Comparison of ENCODE assay signal across 8 cellular contexts in the genomic region with DNA sequence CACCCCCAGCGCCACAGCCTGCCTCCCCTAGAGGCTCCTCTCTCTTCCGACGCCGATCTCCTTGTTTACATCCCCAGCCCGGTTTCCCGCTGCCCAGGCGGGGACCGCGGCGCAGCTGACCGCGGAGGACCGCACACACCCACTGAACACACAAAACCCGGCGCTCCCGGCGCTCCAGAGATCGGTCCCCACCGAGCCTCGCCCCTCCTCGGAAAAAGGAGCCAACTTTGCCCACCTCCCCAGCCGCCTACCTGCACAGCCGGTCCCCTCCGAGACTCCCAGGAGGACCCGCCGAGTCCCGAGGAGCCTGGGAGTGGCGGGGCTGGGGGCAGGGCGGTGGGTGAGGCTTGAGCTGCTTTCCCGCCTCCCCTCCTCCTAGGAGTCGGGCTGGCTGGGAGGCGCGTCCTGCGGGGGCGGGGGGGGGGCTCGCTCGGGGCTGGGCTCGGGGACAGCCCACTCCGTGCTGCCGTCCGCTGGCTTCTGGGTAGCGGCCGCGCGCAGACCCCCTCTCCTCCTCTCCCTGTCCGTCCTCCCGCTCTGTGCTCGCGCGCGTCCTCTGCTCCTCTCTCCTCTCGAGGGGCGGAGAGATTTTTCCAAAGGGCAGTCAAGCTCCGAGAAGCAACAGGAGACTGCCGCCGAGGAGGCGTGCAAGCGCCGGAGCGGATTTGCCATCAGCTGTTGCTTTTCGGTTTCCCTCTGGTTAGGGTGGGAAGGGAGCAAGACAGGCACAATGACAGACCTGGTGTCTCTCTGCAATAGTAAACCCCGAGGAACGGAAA. TPM values are rescaled to one million over a fixed set of nuclear protein-coding genes. Genes with fewer than 3 reads are reported as not detected.
DNase-seq lines count a peak whose midpoint lies in the region; ATAC-seq and TF ChIP-seq lines count a peak whose summit lies in the region.

A gene with protein sequence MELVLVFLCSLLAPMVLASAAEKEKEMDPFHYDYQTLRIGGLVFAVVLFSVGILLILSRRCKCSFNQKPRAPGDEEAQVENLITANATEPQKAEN (minus strand): TSS at position 318 of the 779 bp plus-strand sequence. CDS start 33,882 bp downstream, outside the sequence.

- no peaks in the 10 kb centered on the region for H3K36me3 ChIP-seq in upper lobe of right lung

- ATAC-seq in upper lobe of right lung (peak; percentile 48), HG02885 (IDR thresholded peaks at IDR 0.05; ENCODE audit: poor library complexity, unreplicated experiment) (no peak)

- peak within 1 kb of the TSS; percentile 55 for H3K4me3 ChIP-seq in upper lobe of right lung

- H3K9me3 ChIP-seq in upper lobe of right lung = no peaks in the 10 kb centered on the region

- H3K9me3 Mint-ChIP-seq in activated CD4-positive, alpha-beta T cell treated with anti-CD3 and anti-CD28 coated beads, Interleukin-2, amount 10 ng/mL, durations not matched to agents 7 days and 5 days = no peaks in the 10 kb centered on the region
- H3K9me3 Mint-ChIP-seq in endothelial cell (ENCODE audit: unreplicated experiment) = no peaks in the 10 kb centered on the region

- TF ChIP-seq CTCF in endothelial cell (IDR thresholded peaks at IDR 0.05; ENCODE audit: unreplicated experiment) (no peak), upper lobe of right lung (IDR thresholded peaks at IDR 0.05) (no peak)

- POLR2A ChIA-PET in activated CD4-positive, alpha-beta T cell treated with anti-CD3 and anti-CD28 coated beads, Interleukin-2, amount 10 ng/mL, durations not matched to agents 7 days and 5 days (lab: Charles Lee) = no interaction called here

- H3K36me3 Mint-ChIP-seq in activated CD4-positive, alpha-beta T cell treated with anti-CD3 and anti-CD28 coated beads, Interleukin-2, amount 10 ng/mL, durations not matched to agents 7 days and 5 days (ENCODE audit: low read depth) = no peaks in the 10 kb centered on the region
- no peaks in the 10 kb centered on the region for H3K36me3 Mint-ChIP-seq in endothelial cell (ENCODE audit: low read depth, unreplicated experiment)

- peaks cover 40% of the 10 kb centered on the region for H3K4me1 Mint-ChIP-seq in activated CD4-positive, alpha-beta T cell treated with anti-CD3 and anti-CD28 coated beads, Interleukin-2, amount 10 ng/mL, durations not matched to agents 7 days and 5 days
- H3K4me1 Mint-ChIP-seq in endothelial cell (ENCODE audit: unreplicated experiment) = peaks cover 28% of the 10 kb centered on the region

- H3K4me1 ChIP-seq in upper lobe of right lung = peaks cover 44% of the 10 kb centered on the region

- peaks cover 65% of the 10 kb centered on the region for H3K27me3 Mint-ChIP-seq in activated CD4-positive, alpha-beta T cell treated with anti-CD3 and anti-CD28 coated beads, Interleukin-2, amount 10 ng/mL, durations not matched to agents 7 days and 5 days
- H3K27me3 Mint-ChIP-seq in endothelial cell (ENCODE audit: unreplicated experiment) = peaks cover 26% of the 10 kb centered on the region

- CTCF ChIA-PET in activated CD4-positive, alpha-beta T cell treated with anti-CD3 and anti-CD28 coated beads, Interleukin-2, amount 10 ng/mL, durations not matched to agents 7 days and 5 days (lab: Charles Lee) = interaction anchor here (0.8 to 1.2 kb wide), 4 partner anchors 27 to 177 kb away, joined by 3 to 4 read pairs (median 3); no protein-coding TSS in a partner anchor

- H3K27ac Mint-ChIP-seq in activated CD4-positive, alpha-beta T cell treated with anti-CD3 and anti-CD28 coated beads, Interleukin-2, amount 10 ng/mL, durations not matched to agents 7 days and 5 days = no peak within 1 kb of the TSS
- peak within 1 kb of the TSS; percentile 31 for H3K27ac Mint-ChIP-seq in endothelial cell (ENCODE audit: unreplicated experiment)

- peak within 1 kb of the TSS; percentile 51 for H3K27ac ChIP-seq in upper lobe of right lung

- in situ Hi-C loops in SK-MEL-5 (cut with HindIII; ENCODE audit: low pct_unique_long_range_greater_than_20kb, low sequenced_read_pairs) = no loop called here

- H3K4me3 Mint-ChIP-seq in activated CD4-positive, alpha-beta T cell treated with anti-CD3 and anti-CD28 coated beads, Interleukin-2, amount 10 ng/mL, durations not matched to agents 7 days and 5 days = peak within 1 kb of the TSS; percentile 53
- peak within 1 kb of the TSS; percentile 94 for H3K4me3 Mint-ChIP-seq in endothelial cell (ENCODE audit: unreplicated experiment)

- intact Hi-C loops in upper lobe of right lung (cut with DNase I) = no loop called here

- H3K27me3 ChIP-seq in upper lobe of right lung = peaks cover 40% of the 10 kb centered on the region

- DNase-seq in activated CD4-positive, alpha-beta T cell treated with anti-CD3 and anti-CD28 coated beads, Interleukin-2, amount 10 ng/mL, durations not matched to agents 7 days and 5 days = no peak
- DNase-seq in activated CD4-positive, alpha-beta T cell treated with anti-CD3 and anti-CD28 coated beads for 1 hour = no peak
- DNase-seq in SK-MEL-5 (ENCODE audit: low read depth, low spot score) = peak; percentile 5
- DNase-seq in endothelial cell (ENCODE audit: low spot score) = peak; percentile 41
- DNase-seq in mucosa of gallbladder (ENCODE audit: low spot score) = peak; percentile 54
- peak; percentile 74 for DNase-seq in upper lobe of right lung
- DNase-seq in MV-4-11 (lab: John Stamatoyannopoulos, UW) = no peak

RNA-seq across cellular contexts. Expression of the gene that starts here (rescaled TPM):
- total RNA-seq in activated CD4-positive, alpha-beta T cell treated with anti-CD3 and anti-CD28 coated beads, Interleukin-2, amount 10 ng/mL, durations not matched to agents 7 days and 5 days = not detected
- 5.4 and 6.4 TPM in 2 replicates for total RNA-seq in SK-MEL-5 (2014; rRNA removed; shearing (Covaris generic))
- polyA plus RNA-seq in SK-MEL-5 (2015; cell fraction: cytosol; rRNA removed) = 4.0 TPM in 2 replicates
- polyA plus RNA-seq in SK-MEL-5 (2015; cell fraction: nucleus; rRNA removed) = 2.0 and 7.1 TPM in 2 replicates
- total RNA-seq in endothelial cell (ENCODE audit: unreplicated experiment) (18.1 TPM), mucosa of gallbladder (185 TPM), upper lobe of right lung (59.0 TPM)

Comparison
In these comparisons a context has a peak if more than half of its experiments do, and no peak if none do; other contexts are left out.
1. DNase-seq: peak in SK-MEL-5 (single experiment), endothelial cell (single experiment), mucosa of gallbladder (single experiment) and upper lobe of right lung (single experiment); none in activated CD4-positive, alpha-beta T cell treated with anti-CD3 and anti-CD28 coated beads, Interleukin-2, amount 10 ng/mL, durations not matched to agents 7 days and 5 days (single experiment), activated CD4-positive, alpha-beta T cell treated with anti-CD3 and anti-CD28 coated beads for 1 hour (single experiment) and MV-4-11 (single experiment).